Comparison of ENCODE assay signal across 9 cellular contexts in the genomic region with DNA sequence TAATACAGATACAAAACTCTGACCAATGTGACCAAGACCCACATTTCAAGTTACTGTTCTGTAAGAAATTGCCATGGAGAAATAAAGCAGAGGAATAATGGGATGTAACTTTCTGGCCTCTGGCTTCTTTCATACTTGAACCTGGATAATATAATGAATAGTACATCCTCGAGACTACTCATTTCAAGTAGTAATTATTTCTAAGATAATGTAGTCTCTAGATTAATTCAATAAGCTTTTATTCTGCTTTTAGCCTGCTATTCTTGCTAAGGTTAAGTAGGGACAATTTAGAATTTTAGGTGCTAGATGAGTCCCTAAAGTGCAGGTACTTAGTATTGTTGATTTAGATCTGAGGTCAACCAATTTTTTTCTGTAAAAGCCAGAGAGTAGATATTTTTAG.
"Had no signal": no experiment of that assay in that cellular context is flagged by ENCODE, and none has a peak within 500 bp of the region (broad histone marks: within the 10 kb centered on the region; RNA-seq: fewer than 3 reads in every experiment).

No MANE protein-coding gene starts in this region.

- H3K9ac ChIP-seq: GM23248 had no signal

- ATAC-seq: HCT116, HepG2 had no signal

- H3K27me3 Mint-ChIP-seq: IgD-negative memory B cell had no signal

- H2AFZ ChIP-seq: GM23248 had no signal

- H3K27ac Mint-ChIP-seq: HFFc6, IgD-negative memory B cell had no signal

- H3K27ac ChIP-seq: GM23248, HL-60 had no signal

- H3K4me3 Mint-ChIP-seq: HFFc6, IgD-negative memory B cell had no signal

- H3K4me1 Mint-ChIP-seq: IgD-negative memory B cell had no signal

- H3K36me3 Mint-ChIP-seq: IgD-negative memory B cell had no signal

- H3K36me3 ChIP-seq: HAP-1 had no signal

- H3K4me1 ChIP-seq: HAP-1 had no signal

- H3K9me3 Mint-ChIP-seq: HFFc6 had no signal

- DNase-seq: GM23248, GOT3, H7, HFFc6 had no signal

- H3K4me3 ChIP-seq: GM23248, HAP-1 had no signal

- H3K9me3 ChIP-seq: HAP-1 had no signal
